In the genomic region with DNA sequence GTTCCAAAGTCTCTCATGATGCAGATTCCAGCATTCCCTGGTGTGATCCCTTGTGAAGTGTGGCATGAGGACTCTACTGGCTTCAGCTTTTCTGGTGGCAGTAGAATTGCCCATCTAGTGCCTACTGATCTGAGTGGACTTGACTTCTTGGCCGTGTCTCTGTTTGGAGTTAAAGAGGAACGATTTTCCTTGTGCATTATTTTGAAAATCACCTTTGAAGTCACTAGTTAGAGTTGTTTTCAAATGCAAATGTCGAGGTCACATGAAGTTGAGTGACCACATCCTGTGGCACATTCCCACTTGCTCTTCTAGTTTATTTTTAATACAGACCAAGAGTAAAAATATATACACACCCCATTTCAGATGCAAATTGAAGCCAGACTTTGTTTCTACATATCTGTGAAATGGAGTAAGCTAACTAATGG, we compare ENCODE assay signal across 8 cellular contexts.
DNase-seq lines count a peak whose midpoint lies in the region; ATAC-seq and TF ChIP-seq lines count a peak whose summit lies in the region.

No MANE protein-coding gene starts in this region.

- no peaks in the 10 kb centered on the region for H3K9me3 ChIP-seq in CD4-positive, alpha-beta T cell (ENCODE audit: control insufficient read depth, low read length)

- peaks cover 39% of the 10 kb centered on the region for H3K4me1 Mint-ChIP-seq in CD4-positive, alpha-beta T cell (ENCODE audit: low read depth)

- H3K27me3 ChIP-seq in CD4-positive, alpha-beta T cell (ENCODE audit: control insufficient read depth, insufficient read depth, low read length) = no peaks in the 10 kb centered on the region

- DNase-seq in CD4-positive, alpha-beta T cell = no peak
- peak; percentile 58 for DNase-seq in astrocyte of the cerebellum (ENCODE audit: low read depth)
- no peak for DNase-seq in NCI-H774 (lab: John Stamatoyannopoulos, UW)
- DNase-seq in sciatic nerve (ENCODE audit: low spot score) = no peak
- no peak for DNase-seq in DMS153 (lab: John Stamatoyannopoulos, UW)
- DNase-seq in NCI-H510A treated with DMSO at 0.1 percent for 48 hours (lab: John Stamatoyannopoulos, UW) = no peak

- CTCF ChIA-PET in CD4-positive, alpha-beta T cell (lab: Charles Lee) = interaction anchor here (1.1 to 2.6 kb wide), 4 partner anchors 11 to 385 kb away, joined by 3 to 10 read pairs (median 4); no protein-coding TSS in a partner anchor

- H3K4me3 Mint-ChIP-seq in CD4-positive, alpha-beta T cell = peak overlapping the region; percentile 6

- no peaks in the 10 kb centered on the region for H3K36me3 Mint-ChIP-seq in CD4-positive, alpha-beta T cell (ENCODE audit: low read depth)

- H3K9me3 Mint-ChIP-seq in CD4-positive, alpha-beta T cell = no peaks in the 10 kb centered on the region

- ATAC-seq in CD4-positive, alpha-beta T cell (ENCODE audit: poor library complexity) = no peak
- ATAC-seq in GM19438 (IDR thresholded peaks at IDR 0.05; ENCODE audit: low read depth, unreplicated experiment) (peak; percentile 59), HG03175 (IDR thresholded peaks at IDR 0.05; ENCODE audit: unreplicated experiment) (peak; percentile 62), sciatic nerve (no peak)

- no peak overlapping the region for H3K4me3 ChIP-seq in astrocyte of the cerebellum (ENCODE audit: low read depth, low read length)

- intact Hi-C loops in CD4-positive, alpha-beta T cell (cut with DNase I, micrococcal nuclease) = loop anchor here in 1 of 2 experiments (2.0 kb wide), 1 partner anchor 20 kb away; no protein-coding TSS in a partner anchor
- intact Hi-C loops in sciatic nerve (cut with DNase I) = no loop called here

- POLR2A ChIA-PET in CD4-positive, alpha-beta T cell (lab: Charles Lee) = interaction anchor here (0.6 to 2.9 kb wide), 6 partner anchors 8 to 330 kb away, joined by 3 to 12 read pairs (median 4); no protein-coding TSS in a partner anchor

- H3K27ac ChIP-seq in CD4-positive, alpha-beta T cell (ENCODE audit: low read depth, low read length) = no peak overlapping the region

- H3K27ac Mint-ChIP-seq in CD4-positive, alpha-beta T cell = no peak overlapping the region

- in situ Hi-C loops in astrocyte of the cerebellum (cut with HindIII; ENCODE audit: low sequenced_read_pairs) = loop anchor here (25.0 kb wide), 1 partner anchor 465 kb away; no protein-coding TSS in a partner anchor

- TF ChIP-seq CTCF in CD4-positive, alpha-beta T cell (IDR thresholded peaks at IDR 0.05) = no peak
- TF ChIP-seq CTCF in astrocyte of the cerebellum (IDR thresholded peaks at IDR 0.05; ENCODE audit: low read depth, low read length, missing control alignments) = no peak

- no peaks in the 10 kb centered on the region for H3K27me3 Mint-ChIP-seq in CD4-positive, alpha-beta T cell

Comparison
In these comparisons a context has a peak if more than half of its experiments do, and no peak if none do; other contexts are left out.
1. ATAC-seq: peak in GM19438 (single experiment) and HG03175 (single experiment); none in CD4-positive, alpha-beta T cell (single experiment) and sciatic nerve (single experiment).